In genomic region chr6:107440935-107441334, GRCh38 we compare ENCODE assay signal across 9 cellular contexts.
"Had no signal": no experiment of that assay in that cellular context is flagged by ENCODE, and none has a peak within 500 bp of the region (broad histone marks: within the 10 kb centered on the region; RNA-seq: fewer than 3 reads in every experiment).

No MANE protein-coding gene starts in this region.

- FAIRE-seq: H1 had no signal

- H3K4me1 Mint-ChIP-seq: GM23338 had no signal

- H3K4me3 Mint-ChIP-seq: GM23338, H9, HFFc6 had no signal

- H3K9me3 Mint-ChIP-seq: HFFc6 had no signal

- ATAC-seq: GM23338, HCT116 had no signal

- H3K27ac Mint-ChIP-seq: GM23338, H9, HFFc6 had no signal

- DNase-seq: GM23248, GOT3, H7, H9, HCEC 1CT, HFFc6 had no signal
